8 cellular contexts compared by ENCODE assay signal in genomic region chr14:73239463-73240241, GRCh38. TPM values are rescaled to one million over a fixed set of nuclear protein-coding genes. Genes with fewer than 3 reads are reported as not detected.
A peak's percentile ranks its signal among the peaks of the same experiment; 100 is the strongest.
DNase-seq lines count a peak whose midpoint lies in the region; ATAC-seq and TF ChIP-seq lines count a peak whose summit lies in the region.

No MANE protein-coding gene starts in this region.

- no peaks in the 10 kb centered on the region for H3K9me3 ChIP-seq in thoracic aorta

- peaks cover 98% of the 10 kb centered on the region for H3K27me3 Mint-ChIP-seq in stimulated activated naive CD8-positive, alpha-beta T cell treated with anti-CD3 and anti-CD28 coated beads, Interleukin-15, amount 100 ng/mL, for 72 hours

- H3K27ac ChIP-seq in coronary artery (peak overlapping the region in 1 of 2 donors; percentile 38), thoracic aorta (no peak overlapping the region)

- peaks cover 26 to 32% of the 10 kb centered on the region in 2 donors for H3K4me1 ChIP-seq in thoracic aorta (ENCODE audit: control insufficient read depth in 1 of 2, low read depth in 2 of 2)

- no peak for TF ChIP-seq CTCF in LNCaP clone FGC (IDR thresholded peaks at IDR 0.05; ENCODE audit: control insufficient read depth, extremely low read depth, insufficient read depth)
- no peak for TF ChIP-seq CTCF in coronary artery (IDR thresholded peaks at IDR 0.05)
- no peak for TF ChIP-seq CTCF in kidney epithelial cell (IDR thresholded peaks at IDR 0.05; ENCODE audit: insufficient read depth, low read length, poor library complexity, severe bottlenecking)
- no peak for TF ChIP-seq CTCF in thoracic aorta (IDR thresholded peaks at IDR 0.05)

- no peak overlapping the region for H3K27ac Mint-ChIP-seq in stimulated activated naive CD8-positive, alpha-beta T cell treated with anti-CD3 and anti-CD28 coated beads, Interleukin-15, amount 100 ng/mL, for 72 hours

- H3K9me3 Mint-ChIP-seq in stimulated activated naive CD8-positive, alpha-beta T cell treated with anti-CD3 and anti-CD28 coated beads, Interleukin-15, amount 100 ng/mL, for 72 hours = no peaks in the 10 kb centered on the region

- H3K36me3 ChIP-seq in kidney epithelial cell (ENCODE audit: control insufficient read depth, insufficient read depth, low read length) (no peaks in the 10 kb centered on the region), thoracic aorta (no peaks in the 10 kb centered on the region)

- ATAC-seq in thoracic aorta (ENCODE audit: insufficient number of reproducible peaks, low FRiP score, low read depth) (no peak), GM21360 (IDR thresholded peaks at IDR 0.05; ENCODE audit: unreplicated experiment) (no peak), HG03571 (IDR thresholded peaks at IDR 0.05; ENCODE audit: unreplicated experiment) (no peak)
- no peak for ATAC-seq in stimulated activated naive CD8-positive, alpha-beta T cell treated with anti-CD3 and anti-CD28 coated beads, Interleukin-15, amount 100 ng/mL, for 72 hours

- H3K4me3 ChIP-seq in LNCaP clone FGC (ENCODE audit: low read depth, low read length) (no peak overlapping the region), coronary artery (peak overlapping the region; percentile 74), kidney epithelial cell (ENCODE audit: low read depth, low read length) (peak overlapping the region; percentile 15), thoracic aorta (peak overlapping the region; percentile 74)

- DNase-seq in LNCaP clone FGC (ENCODE audit: low read depth) = peak; percentile 10
- DNase-seq in coronary artery (ENCODE audit: low spot score) = no peak
- DNase-seq in kidney epithelial cell (ENCODE audit: low read depth) = no peak
- DNase-seq in thoracic aorta (ENCODE audit: low spot score) = no peak
- no peak for DNase-seq in H4 (ENCODE audit: low spot score)
- DNase-seq in stimulated activated naive CD8-positive, alpha-beta T cell treated with anti-CD3 and anti-CD28 coated beads, Interleukin-15, amount 100 ng/mL, for 72 hours = no peak

- peaks cover 56% of the 10 kb centered on the region for H3K4me1 Mint-ChIP-seq in stimulated activated naive CD8-positive, alpha-beta T cell treated with anti-CD3 and anti-CD28 coated beads, Interleukin-15, amount 100 ng/mL, for 72 hours

- H3K27me3 ChIP-seq in kidney epithelial cell (ENCODE audit: control insufficient read depth, insufficient read depth, low read length) (peaks cover 6% of the 10 kb centered on the region), thoracic aorta (replicated peaks; ENCODE audit: insufficient read depth) (no peaks in the 10 kb centered on the region)

- H3K4me3 Mint-ChIP-seq in stimulated activated naive CD8-positive, alpha-beta T cell treated with anti-CD3 and anti-CD28 coated beads, Interleukin-15, amount 100 ng/mL, for 72 hours = peak overlapping the region in 1 of 2 donors; percentile 15

RNA-seq across cellular contexts. Expression of gene PAPLN, which starts 2.3 kb away (rescaled TPM):
- total RNA-seq in kidney epithelial cell (23.3 and 31.9 TPM in 2 replicates), thoracic aorta (10 to 100 TPM; 10.0 to 10.2 TPM)
- not detected in 2 replicates for total RNA-seq in H4 (2014; rRNA removed; shearing (Covaris generic))

Comparison
In these comparisons a context has a peak if more than half of its experiments do, and no peak if none do; other contexts are left out.
1. RNA of gene PAPLN, which starts 2.3 kb away (total RNA-seq): 23.3 to 31.9 TPM in kidney epithelial cell and 10.0 to 10.2 TPM in thoracic aorta; not detected in H4; every median in the first group is over 10 times any median in the second.